Comparison of ENCODE assay signal across 11 cellular contexts in genomic region chr20:25226433-25227316, GRCh38. TPM values are rescaled to one million over a fixed set of nuclear protein-coding genes. Genes with fewer than 3 reads are reported as not detected.
DNase-seq lines count a peak whose midpoint lies in the region; ATAC-seq and TF ChIP-seq lines count a peak whose summit lies in the region.
"Had no signal": no experiment of that assay in that cellular context is flagged by ENCODE, and none has a peak within 500 bp of the region (broad histone marks: within the 10 kb centered on the region; RNA-seq: fewer than 3 reads in every experiment).

No MANE protein-coding gene starts in this region.

- peaks cover 12% of the 10 kb centered on the region for H3K4me1 Mint-ChIP-seq in CD14-positive monocyte

- peak overlapping the region; percentile 94 for H3K27ac ChIP-seq in RWPE1
- no peak overlapping the region for H3K27ac ChIP-seq in parathyroid adenoma

- H2AFZ ChIP-seq in parathyroid adenoma = no peak overlapping the region

- TF ChIP-seq CTCF in CD14-positive monocyte (IDR thresholded peaks at IDR 0.05) (no peak), RWPE1 (conservative IDR thresholded peaks at IDR 0.05; ENCODE audit: low read depth) (no peak), parathyroid adenoma (IDR thresholded peaks at IDR 0.05) (no peak)

- no peaks in the 10 kb centered on the region for H3K27me3 ChIP-seq in parathyroid adenoma (ENCODE audit: control insufficient read depth, insufficient read depth, low read length)

- no peak overlapping the region for H3K4me3 ChIP-seq in parathyroid adenoma (ENCODE audit: low read depth, low read length)

- CTCF ChIA-PET in RWPE1 (lab: Yijun Ruan, JAX) = interaction anchor here (0.6 kb wide), 2 partner anchors 24 to 169 kb away, joined by 3 to 4 read pairs; no protein-coding TSS in a partner anchor

- no peak for ATAC-seq in GM21360 (IDR thresholded peaks at IDR 0.05; ENCODE audit: unreplicated experiment)

- intact Hi-C loops in CD14-positive monocyte (cut with micrococcal nuclease) = no loop called here

- H3K4me2 ChIP-seq in parathyroid adenoma (ENCODE audit: low read length) = peak overlapping the region; percentile 12

- H3K36me3 ChIP-seq in parathyroid adenoma (ENCODE audit: control insufficient read depth, insufficient read depth, low read length) = no peaks in the 10 kb centered on the region

- H3K27me3 Mint-ChIP-seq in CD14-positive monocyte (ENCODE audit: low read depth in 3 of 3) = peaks cover 0 to 4% (median under 1%) of the 10 kb centered on the region in 3 donors

- peaks cover 24 to 26% of the 10 kb centered on the region in 2 donors for H3K36me3 Mint-ChIP-seq in CD14-positive monocyte

- peak overlapping the region in 4 of 7 donors; percentile 10 to 75 (median 33) for H3K27ac Mint-ChIP-seq in CD14-positive monocyte
- H3K27ac Mint-ChIP-seq: IgD-negative memory B cell had no signal

- H3K4me3 Mint-ChIP-seq in CD14-positive monocyte = peak overlapping the region in 1 of 2 donors; percentile 12

- no peaks in the 10 kb centered on the region for H3K9me3 Mint-ChIP-seq in CD14-positive monocyte
- H3K9me3 Mint-ChIP-seq: IgD-negative memory B cell had no signal

- no peak overlapping the region for H3K9ac ChIP-seq in parathyroid adenoma

- no peak for DNase-seq in CD14-positive monocyte (ENCODE audit: low spot score)
- no peak for DNase-seq in RWPE1 (ENCODE audit: low spot score)
- DNase-seq in globus pallidus (ENCODE audit: low spot score) = peak; percentile 35
- no peak for DNase-seq in NCI-H446 treated with DMSO at 0.1 percent for 48 hours (lab: John Stamatoyannopoulos, UW)
- DNase-seq in stimulated activated naive CD4-positive, alpha-beta T cell treated with Interleukin-2 at 50 U/mL for 16 hours (lab: John Stamatoyannopoulos, UW) = no peak
- no peak for DNase-seq in activated CD4-positive, CD25-positive, alpha-beta regulatory T cell (lab: John Stamatoyannopoulos, UW)
- DNase-seq: effector memory CD4-positive, alpha-beta T cell; SHP77 had no signal

- no peaks in the 10 kb centered on the region for H3K79me2 ChIP-seq in parathyroid adenoma

- H3K9me3 ChIP-seq in parathyroid adenoma (ENCODE audit: control insufficient read depth, low read length) = no peaks in the 10 kb centered on the region

- POLR2A ChIA-PET in RWPE1 (lab: Yijun Ruan, JAX; ENCODE audit: low non-redundant PET) = no interaction called here

- peaks cover 3% of the 10 kb centered on the region for H3K4me1 ChIP-seq in parathyroid adenoma

RNA-seq across cellular contexts. Expression of gene PYGB, which starts 21.2 kb away (rescaled TPM):
- 10 to 100 TPM; 26.7 to 33.2 TPM for polyA plus RNA-seq in CD14-positive monocyte

RNA-seq across cellular contexts. Expression of gene ENTPD6, which starts 31.2 kb away (rescaled TPM):
- polyA plus RNA-seq in CD14-positive monocyte = 10 to 100 TPM; 36.2 to 47.0 TPM
